In the genomic region with DNA sequence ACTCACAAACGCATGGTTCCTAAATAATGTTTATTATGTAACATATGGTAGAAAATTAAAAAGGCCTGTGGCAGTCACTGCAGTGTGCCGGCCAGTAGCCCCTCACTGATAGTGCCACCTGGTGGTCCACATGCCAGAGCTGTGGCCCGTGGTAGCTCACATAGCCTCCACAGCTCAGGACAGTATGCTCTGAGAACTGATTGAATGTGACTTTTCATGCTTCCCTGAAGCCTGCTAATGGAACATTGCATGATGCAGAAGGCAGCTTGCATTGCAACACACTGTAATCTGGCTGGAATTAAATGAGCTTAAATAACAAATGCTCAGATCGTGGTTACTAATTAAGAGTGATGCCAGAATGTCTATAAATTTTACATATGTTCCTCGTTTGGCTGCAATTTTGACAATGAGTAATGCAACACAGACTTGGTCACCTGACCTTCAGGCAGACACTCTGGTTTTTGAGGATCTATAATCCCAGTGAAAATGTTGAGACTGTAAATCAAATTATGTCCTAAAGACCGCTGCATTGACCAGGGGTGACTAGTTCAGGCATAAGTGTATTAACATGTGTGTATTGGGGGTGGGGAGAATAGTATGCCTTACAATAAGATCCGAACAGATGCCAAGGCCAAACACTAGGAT, we compare ENCODE assay signal across 10 cellular contexts.
DNase-seq lines count a peak whose midpoint lies in the region; ATAC-seq and TF ChIP-seq lines count a peak whose summit lies in the region.
"Had no signal": no experiment of that assay in that cellular context is flagged by ENCODE, and none has a peak within 500 bp of the region (broad histone marks: within the 10 kb centered on the region; RNA-seq: fewer than 3 reads in every experiment).

No MANE protein-coding gene starts in this region.

- H3K4me1 Mint-ChIP-seq in HFFc6 (ENCODE audit: low read depth) = peaks cover 69% of the 10 kb centered on the region
- no peaks in the 10 kb centered on the region for H3K4me1 Mint-ChIP-seq in stimulated activated effector memory CD8-positive, alpha-beta T cell treated with anti-CD3 and anti-CD28 coated beads, Interleukin-12 subunit alpha, Interleukin-12 subunit beta, amount 100 ng/mL, for 72 hours
- H3K4me1 Mint-ChIP-seq: activated T-helper 17 cell treated with anti-CD3 and anti-CD28 coated beads, Interleukin-2, amount 50 U/mL, for 72 hours had no signal

- H3K36me3 Mint-ChIP-seq in HFFc6 (ENCODE audit: low read depth) = no peaks in the 10 kb centered on the region
- no peaks in the 10 kb centered on the region for H3K36me3 Mint-ChIP-seq in stimulated activated effector memory CD8-positive, alpha-beta T cell treated with anti-CD3 and anti-CD28 coated beads, Interleukin-12 subunit alpha, Interleukin-12 subunit beta, amount 100 ng/mL, for 72 hours

- peaks cover 2% of the 10 kb centered on the region; the same call in 1 of the 2 replicates for H3K27me3 Mint-ChIP-seq in HFFc6 (ENCODE audit: insufficient read depth)
- H3K27me3 Mint-ChIP-seq: activated T-helper 17 cell treated with anti-CD3 and anti-CD28 coated beads, Interleukin-2, amount 50 U/mL, for 72 hours had no signal

- DNase-seq in Daoy (ENCODE audit: low read depth) = peak; percentile 52
- DNase-seq in HFFc6 = peak; percentile 86
- peak; percentile 12 for DNase-seq in UCSD-AML1 (lab: John Stamatoyannopoulos, UW; ENCODE audit: unreplicated experiment)
- peak; percentile 19 for DNase-seq in kidney tubule cell (ENCODE audit: low spot score)
- DNase-seq in stimulated activated CD4-positive, alpha-beta T cell treated with anti-CD3 and anti-CD28 coated beads, Interleukin-4, amount 100 ng/mL, for 1 hour = no peak
- no peak for DNase-seq in coronary artery (ENCODE audit: low spot score)
- no peak for DNase-seq in stimulated activated effector memory CD8-positive, alpha-beta T cell treated with anti-CD3 and anti-CD28 coated beads, Interleukin-12 subunit alpha, Interleukin-12 subunit beta, amount 100 ng/mL, for 72 hours (ENCODE audit: low spot score in 2 of 2)
- DNase-seq: NCI-H1048 had no signal

- H3K27ac Mint-ChIP-seq in HFFc6 = peak overlapping the region; percentile 85
- H3K27ac Mint-ChIP-seq in stimulated activated effector memory CD8-positive, alpha-beta T cell treated with anti-CD3 and anti-CD28 coated beads, Interleukin-12 subunit alpha, Interleukin-12 subunit beta, amount 100 ng/mL, for 72 hours = no peak overlapping the region
- H3K27ac Mint-ChIP-seq: activated T-helper 17 cell treated with anti-CD3 and anti-CD28 coated beads, Interleukin-2, amount 50 U/mL, for 72 hours had no signal

- no peak overlapping the region for H3K27ac ChIP-seq in coronary artery

- no peaks in the 10 kb centered on the region for H3K9me3 Mint-ChIP-seq in HFFc6
- peaks cover 4% of the 10 kb centered on the region for H3K9me3 Mint-ChIP-seq in stimulated activated effector memory CD8-positive, alpha-beta T cell treated with anti-CD3 and anti-CD28 coated beads, Interleukin-12 subunit alpha, Interleukin-12 subunit beta, amount 100 ng/mL, for 72 hours
- H3K9me3 Mint-ChIP-seq: activated T-helper 17 cell treated with anti-CD3 and anti-CD28 coated beads, Interleukin-2, amount 50 U/mL, for 72 hours had no signal

- TF ChIP-seq CTCF in HFFc6 (IDR thresholded peaks at IDR 0.05) = peak; percentile 85
- TF ChIP-seq CTCF in coronary artery (IDR thresholded peaks at IDR 0.05) = no peak

- H3K4me3 Mint-ChIP-seq in HFFc6 = peak overlapping the region; percentile 77
- no peak overlapping the region for H3K4me3 Mint-ChIP-seq in stimulated activated effector memory CD8-positive, alpha-beta T cell treated with anti-CD3 and anti-CD28 coated beads, Interleukin-12 subunit alpha, Interleukin-12 subunit beta, amount 100 ng/mL, for 72 hours
- H3K4me3 Mint-ChIP-seq: activated T-helper 17 cell treated with anti-CD3 and anti-CD28 coated beads, Interleukin-2, amount 50 U/mL, for 72 hours had no signal

- no peak overlapping the region for H3K4me3 ChIP-seq in coronary artery

- ATAC-seq in HG02763 (IDR thresholded peaks at IDR 0.05; ENCODE audit: unreplicated experiment) = no peak
- ATAC-seq in stimulated activated effector memory CD8-positive, alpha-beta T cell treated with anti-CD3 and anti-CD28 coated beads, Interleukin-12 subunit alpha, Interleukin-12 subunit beta, amount 100 ng/mL, for 72 hours = no peak
- ATAC-seq: activated T-helper 17 cell treated with anti-CD3 and anti-CD28 coated beads, Interleukin-2, amount 50 U/mL, for 72 hours had no signal

Comparison
In these comparisons a context has a peak if more than half of its experiments do, and no peak if none do; other contexts are left out.
1. DNase-seq: peak in Daoy (single experiment), HFFc6 (single experiment), UCSD-AML1 (single experiment) and kidney tubule cell (single experiment); none in stimulated activated CD4-positive, alpha-beta T cell treated with anti-CD3 and anti-CD28 coated beads, Interleukin-4, amount 100 ng/mL, for 1 hour (single experiment), coronary artery (single experiment) and stimulated activated effector memory CD8-positive, alpha-beta T cell treated with anti-CD3 and anti-CD28 coated beads, Interleukin-12 subunit alpha, Interleukin-12 subunit beta, amount 100 ng/mL, for 72 hours (0 of 2).